In genomic region chr12:101782544-101782855, GRCh38 we compare ENCODE assay signal across 16 cellular contexts. TPM values are rescaled to one million over a fixed set of nuclear protein-coding genes. Genes with fewer than 3 reads are reported as not detected.
A peak's percentile ranks its signal among the peaks of the same experiment; 100 is the strongest.
DNase-seq lines count a peak whose midpoint lies in the region; ATAC-seq and TF ChIP-seq lines count a peak whose summit lies in the region.
"Had no signal": no experiment of that assay in that cellular context is flagged by ENCODE, and none has a peak within 500 bp of the region (broad histone marks: within the 10 kb centered on the region; RNA-seq: fewer than 3 reads in every experiment).

No MANE protein-coding gene starts in this region.

- no peak overlapping the region for H3K18ac ChIP-seq in H9 (ENCODE audit: insufficient read length, low read depth, low read length)

- no peak overlapping the region for H2AFZ ChIP-seq in H9 (ENCODE audit: low read length)
- H2AFZ ChIP-seq: hepatocyte had no signal

- TF ChIP-seq CTCF in C4-2B (conservative IDR thresholded peaks at IDR 0.05) (no peak), H9 (conservative IDR thresholded peaks at IDR 0.05) (no peak)

- no peak overlapping the region for H4K8ac ChIP-seq in H9 (replicated peaks; ENCODE audit: insufficient read length, low read depth, low read length)

- H3K79me2 ChIP-seq in H9 (ENCODE audit: insufficient read depth, low read length) = no peaks in the 10 kb centered on the region
- H3K79me2 ChIP-seq: hepatocyte had no signal

- H3K9ac ChIP-seq in H9 (ENCODE audit: extremely low read depth, insufficient read length, low read length) = no peak overlapping the region

- no peak overlapping the region for H3K14ac ChIP-seq in H9 (ENCODE audit: insufficient read depth, low read length)

- no peak overlapping the region for H2BK5ac ChIP-seq in H9 (ENCODE audit: insufficient read length, low read length)

- no peak overlapping the region for H3K4me3 Mint-ChIP-seq in H9
- H3K4me3 Mint-ChIP-seq in activated naive CD8-positive, alpha-beta T cell treated with anti-CD3 and anti-CD28 coated beads for 36 hours = no peak overlapping the region
- H3K4me3 Mint-ChIP-seq in natural killer cell treated with Interleukin-12 subunit alpha and Interleukin-12 subunit beta and Interleukin-15 and Interleukin-18, amount 100 ng/mL, for 72 hours = peak overlapping the region; percentile 73
- H3K4me3 Mint-ChIP-seq: nephron progenitor cell had no signal

- ATAC-seq in natural killer cell treated with Interleukin-12 subunit alpha and Interleukin-12 subunit beta and Interleukin-15 and Interleukin-18, amount 100 ng/mL, for 72 hours = peak; percentile 3 to 48
- ATAC-seq in GM19395 (IDR thresholded peaks at IDR 0.05; ENCODE audit: unreplicated experiment) = no peak
- ATAC-seq: left lung had no signal

- no peak overlapping the region for H4K5ac ChIP-seq in H9 (ENCODE audit: insufficient read length, low read depth, low read length)

- no peaks in the 10 kb centered on the region for H3K27me3 ChIP-seq in H9 (ENCODE audit: insufficient read depth, low read length)
- H3K27me3 ChIP-seq: cardiac muscle cell, hepatocyte, left lung, sigmoid colon had no signal

- H3K23ac ChIP-seq in H9 (ENCODE audit: insufficient read length, low read depth, low read length) = no peak overlapping the region

- no peak overlapping the region for H2BK120ac ChIP-seq in H9 (ENCODE audit: low read depth, low read length, poor library complexity, severe bottlenecking)

- H3K27ac ChIP-seq in C4-2B (peak overlapping the region; percentile 57; the same call in 1 of the 2 replicates), H9 (ENCODE audit: insufficient read length, low read depth, low read length) (no peak overlapping the region)
- H3K27ac ChIP-seq: cardiac muscle cell, hepatocyte, left lung, sigmoid colon had no signal

- DNase-seq in H9 (no peak), cardiac septum (ENCODE audit: low spot score) (no peak), SHP77 (lab: John Stamatoyannopoulos, UW) (no peak), NCI-H2107 treated with DMSO at 0.1 percent for 48 hours (lab: John Stamatoyannopoulos, UW; ENCODE audit: unreplicated experiment) (no peak)
- no peak for DNase-seq in activated naive CD8-positive, alpha-beta T cell treated with anti-CD3 and anti-CD28 coated beads for 36 hours
- DNase-seq in natural killer cell treated with Interleukin-12 subunit alpha and Interleukin-12 subunit beta and Interleukin-15 and Interleukin-18, amount 100 ng/mL, for 72 hours (ENCODE audit: low spot score) = no peak
- DNase-seq: activated CD4-positive, CD25-positive, alpha-beta regulatory T cell; activated effector memory CD4-positive, alpha-beta T cell treated with anti-CD3 and anti-CD28 coated beads, Interleukin-2, amount 50 U/mL, for 16 hours; left lung; nephron progenitor cell; sigmoid colon; substantia nigra had no signal

- no peaks in the 10 kb centered on the region for H3K27me3 Mint-ChIP-seq in H9 (ENCODE audit: low read depth)
- no peaks in the 10 kb centered on the region for H3K27me3 Mint-ChIP-seq in activated naive CD8-positive, alpha-beta T cell treated with anti-CD3 and anti-CD28 coated beads for 36 hours
- H3K27me3 Mint-ChIP-seq in natural killer cell treated with Interleukin-12 subunit alpha and Interleukin-12 subunit beta and Interleukin-15 and Interleukin-18, amount 100 ng/mL, for 72 hours = no peaks in the 10 kb centered on the region

- no peak overlapping the region for H2BK20ac ChIP-seq in H9 (ENCODE audit: low read depth, low read length, poor library complexity, severe bottlenecking)

- peaks cover 0 to 34% (median 25%) of the 10 kb centered on the region in 3 experiments; a peak in 6 of 7 replicates for H3K36me3 Mint-ChIP-seq in H9 (ENCODE audit: insufficient read depth in 1 of 3, low read depth in 3 of 3)
- H3K36me3 Mint-ChIP-seq in activated naive CD8-positive, alpha-beta T cell treated with anti-CD3 and anti-CD28 coated beads for 36 hours = peaks cover 22% of the 10 kb centered on the region
- H3K36me3 Mint-ChIP-seq in natural killer cell treated with Interleukin-12 subunit alpha and Interleukin-12 subunit beta and Interleukin-15 and Interleukin-18, amount 100 ng/mL, for 72 hours = peaks cover 9% of the 10 kb centered on the region

- H3K4ac ChIP-seq in H9 (ENCODE audit: low read depth, low read length) = no peak overlapping the region

- H3K27ac Mint-ChIP-seq in H9 = peak overlapping the region; percentile 6 to 16 (median 8); a peak in 4 of 7 replicates
- peak overlapping the region; percentile 81 for H3K27ac Mint-ChIP-seq in activated naive CD8-positive, alpha-beta T cell treated with anti-CD3 and anti-CD28 coated beads for 36 hours
- peak overlapping the region; percentile 82 to 90 for H3K27ac Mint-ChIP-seq in natural killer cell treated with Interleukin-12 subunit alpha and Interleukin-12 subunit beta and Interleukin-15 and Interleukin-18, amount 100 ng/mL, for 72 hours

- peaks cover 0 to 7% of the 10 kb centered on the region in 2 experiments; a peak in 1 of 4 replicates for H3K4me1 Mint-ChIP-seq in H9
- H3K4me1 Mint-ChIP-seq in activated naive CD8-positive, alpha-beta T cell treated with anti-CD3 and anti-CD28 coated beads for 36 hours = peaks cover 24% of the 10 kb centered on the region
- peaks cover 46 to 54% of the 10 kb centered on the region in 2 donors for H3K4me1 Mint-ChIP-seq in natural killer cell treated with Interleukin-12 subunit alpha and Interleukin-12 subunit beta and Interleukin-15 and Interleukin-18, amount 100 ng/mL, for 72 hours (ENCODE audit: low read depth in 2 of 2)

- no peaks in the 10 kb centered on the region for H3K9me3 ChIP-seq in H9 (ENCODE audit: control insufficient read depth, low read depth, low read length)
- H3K9me3 ChIP-seq: left lung, sigmoid colon had no signal

- H3K4me2 ChIP-seq in H9 (ENCODE audit: insufficient read depth, insufficient read length, low read length) = no peak overlapping the region
- H3K4me2 ChIP-seq: hepatocyte had no signal

- no peak overlapping the region for H2AK5ac ChIP-seq in H9 (ENCODE audit: insufficient read length, low read length)

- no peaks in the 10 kb centered on the region for H4K20me1 ChIP-seq in H9 (ENCODE audit: control insufficient read depth, insufficient read depth, insufficient read length)

- H3K79me1 ChIP-seq in H9 (ENCODE audit: insufficient read depth, low read depth, low read length, poor library complexity, severe bottlenecking) = no peaks in the 10 kb centered on the region

- no peaks in the 10 kb centered on the region for H3K23me2 ChIP-seq in H9 (ENCODE audit: insufficient read length, low read depth, low read length, poor library complexity, severe bottlenecking)

- H2BK12ac ChIP-seq in H9 (ENCODE audit: insufficient read length, low read depth, low read length) = no peak overlapping the region

- intact Hi-C loops in cardiac septum (cut with DNase I) = no loop called here

- H3T11ph ChIP-seq in H9 (ENCODE audit: low read length) = no peak overlapping the region

- no peak overlapping the region for H4K91ac ChIP-seq in H9 (ENCODE audit: insufficient read length, low read depth, low read length)

- H2BK15ac ChIP-seq in H9 (ENCODE audit: low read depth, low read length) = no peak overlapping the region

- no peaks in the 10 kb centered on the region for H3K9me3 Mint-ChIP-seq in H9
- no peaks in the 10 kb centered on the region for H3K9me3 Mint-ChIP-seq in activated naive CD8-positive, alpha-beta T cell treated with anti-CD3 and anti-CD28 coated beads for 36 hours
- no peaks in the 10 kb centered on the region for H3K9me3 Mint-ChIP-seq in natural killer cell treated with Interleukin-12 subunit alpha and Interleukin-12 subunit beta and Interleukin-15 and Interleukin-18, amount 100 ng/mL, for 72 hours
- H3K9me3 Mint-ChIP-seq: nephron progenitor cell had no signal

- no peaks in the 10 kb centered on the region for H3K4me1 ChIP-seq in H9 (ENCODE audit: insufficient read depth, low read length)
- H3K4me1 ChIP-seq: sigmoid colon had no signal

- no peak overlapping the region for H3K56ac ChIP-seq in H9 (ENCODE audit: insufficient read length, low read depth, low read length)

RNA-seq across cellular contexts. Expression of gene SYCP3, which starts 43.2 kb away (rescaled TPM):
- total RNA-seq in H9 (2021) (0.31 TPM in 1 of 2 replicates, not detected in the other), cardiac septum (not detected)
- total RNA-seq in activated naive CD8-positive, alpha-beta T cell treated with anti-CD3 and anti-CD28 coated beads for 36 hours = under 1 TPM; 0.21 to 0.22 TPM
- 1 to 10 TPM; 2.4 to 2.9 TPM for total RNA-seq in natural killer cell treated with Interleukin-12 subunit alpha and Interleukin-12 subunit beta and Interleukin-15 and Interleukin-18, amount 100 ng/mL, for 72 hours
- total RNA-seq: cardiac muscle cell had no signal

RNA-seq across cellular contexts. Expression of gene GNPTAB, which starts 48.3 kb away (rescaled TPM):
- 42.8 and 44.3 TPM in 2 replicates for total RNA-seq in H9 (2021)
- total RNA-seq in activated naive CD8-positive, alpha-beta T cell treated with anti-CD3 and anti-CD28 coated beads for 36 hours = 10 to 100 TPM; 44.9 to 47.4 TPM
- total RNA-seq in natural killer cell treated with Interleukin-12 subunit alpha and Interleukin-12 subunit beta and Interleukin-15 and Interleukin-18, amount 100 ng/mL, for 72 hours = 100 to 1,000 TPM; 139 to 186 TPM
- total RNA-seq in cardiac septum = 47.9 TPM

Comparison
In these comparisons a context has a peak if more than half of its experiments do, and no peak if none do; other contexts are left out.
1. H3K27ac Mint-ChIP-seq: peak in every context shown above with its lines; median percentile 86 in natural killer cell treated with Interleukin-12 subunit alpha and Interleukin-12 subunit beta and Interleukin-15 and Interleukin-18, amount 100 ng/mL, for 72 hours; 81 in activated naive CD8-positive, alpha-beta T cell treated with anti-CD3 and anti-CD28 coated beads for 36 hours; 8 in H9.